In genomic region chr2:54471221-54471711, GRCh38 we compare ENCODE assay signal across 9 cellular contexts. TPM values are rescaled to one million over a fixed set of nuclear protein-coding genes. Genes with fewer than 3 reads are reported as not detected.
DNase-seq lines count a peak whose midpoint lies in the region; ATAC-seq and TF ChIP-seq lines count a peak whose summit lies in the region.
"Had no signal": no experiment of that assay in that cellular context is flagged by ENCODE, and none has a peak within 500 bp of the region (broad histone marks: within the 10 kb centered on the region; RNA-seq: fewer than 3 reads in every experiment).

No MANE protein-coding gene starts in this region.

- no peaks in the 10 kb centered on the region for H3K9me3 Mint-ChIP-seq in nephron

- ATAC-seq in GM19463 (IDR thresholded peaks at IDR 0.05; ENCODE audit: unreplicated experiment): peak; percentile 88
- ATAC-seq in body of pancreas: peak; percentile 27
- no peak for ATAC-seq in T-helper 17 cell

- CTCF ChIA-PET in AG04450 (lab: Charles Lee): interaction anchor here (0.5 to 1.0 kb wide), 3 partner anchors 15 to 295 kb away, joined by 3 to 8 read pairs (median 3); no protein-coding TSS in a partner anchor

- POLR2A ChIA-PET in AG04450 (lab: Yijun Ruan, JAX): interaction anchor here (1.6 kb wide), 1 partner anchor 135 kb away, joined by 4 read pairs; no protein-coding TSS in a partner anchor

- intact Hi-C loops in body of pancreas (cut with DNase I): no loop called here

- H3K4me3 ChIP-seq in AG04450 (ENCODE audit: low read depth, low read length) (no peak overlapping the region), body of pancreas (no peak overlapping the region)

- H3K27me3 Mint-ChIP-seq in nephron (ENCODE audit: low read depth) (no peaks in the 10 kb centered on the region), T-helper 17 cell (peaks cover 7% of the 10 kb centered on the region)

- TF ChIP-seq CTCF in AG04450 (IDR thresholded peaks at IDR 0.05; ENCODE audit: low read depth, low read length): no peak
- no peak for TF ChIP-seq CTCF in body of pancreas (IDR thresholded peaks at IDR 0.05)
- no peak for TF ChIP-seq CTCF in nephron (IDR thresholded peaks at IDR 0.05; ENCODE audit: unreplicated experiment in 3 of 3)

- no peaks in the 10 kb centered on the region for H3K9me3 ChIP-seq in AG04450 (ENCODE audit: control insufficient read depth, insufficient read depth, low read length)
- no peaks in the 10 kb centered on the region for H3K9me3 ChIP-seq in body of pancreas
- no peaks in the 10 kb centered on the region for H3K9me3 ChIP-seq in T-helper 17 cell (ENCODE audit: control insufficient read depth, low read length, poor library complexity, severe bottlenecking)

- DNase-seq in AG04450 (ENCODE audit: low read depth, low spot score) (peak; percentile 23), HK-2 (ENCODE audit: unreplicated experiment) (peak; percentile 50), body of pancreas (peak in 3 of 4 donors; percentile 12 to 30 (median 21)), T-helper 17 cell (no peak), foreskin melanocyte (no peak)
- no peak for DNase-seq in activated CD4-positive, alpha-beta T cell treated with anti-CD3 and anti-CD28 coated beads for 4 hours

- H3K27ac ChIP-seq in AG04450 (ENCODE audit: low read depth, low read length): no peak overlapping the region
- peak overlapping the region in 2 of 4 donors; percentile 1 to 7 for H3K27ac ChIP-seq in body of pancreas

- peak overlapping the region; percentile 79 to 83 (median 81) for H3K27ac Mint-ChIP-seq in nephron
- H3K27ac Mint-ChIP-seq in T-helper 17 cell: no peak overlapping the region
- H3K27ac Mint-ChIP-seq: activated naive CD8-positive, alpha-beta T cell had no signal

- WGBS in body of pancreas, 2 donors: 8 to 12% methylated on average over 1 of the region's 1 CpG

- H3K36me3 Mint-ChIP-seq in nephron (ENCODE audit: low read depth) (no peaks in the 10 kb centered on the region), T-helper 17 cell (ENCODE audit: low read depth) (no peaks in the 10 kb centered on the region)

- peak overlapping the region in 2 of 3 experiments; percentile 72 to 81 for H3K4me3 Mint-ChIP-seq in nephron
- no peak overlapping the region for H3K4me3 Mint-ChIP-seq in T-helper 17 cell
- H3K4me3 Mint-ChIP-seq: activated naive CD8-positive, alpha-beta T cell had no signal

- TF ChIP-seq POLR2A in body of pancreas (IDR thresholded peaks at IDR 0.05): no peak

- H3K27me3 ChIP-seq in AG04450 (ENCODE audit: control insufficient read depth, insufficient read depth, low read length) (no peaks in the 10 kb centered on the region), body of pancreas (no peaks in the 10 kb centered on the region)

- H3K4me1 ChIP-seq in body of pancreas: peaks cover 7% of the 10 kb centered on the region

- H3K4me1 Mint-ChIP-seq in nephron (peaks cover 80% of the 10 kb centered on the region), T-helper 17 cell (no peaks in the 10 kb centered on the region)

- no peaks in the 10 kb centered on the region for H3K36me3 ChIP-seq in body of pancreas (replicated peaks in 1 of 2; ENCODE audit: insufficient read depth in 1 of 2, low read depth in 2 of 2)

RNA-seq across cellular contexts. Expression of gene SPTBN1, which starts 15.1 kb away (rescaled TPM):
- polyA plus RNA-seq in AG04450 (2011; rRNA removed): 56.6 and 72.1 TPM in 2 replicates
- 136 and 147 TPM in 2 replicates for polyA minus RNA-seq in AG04450 (2011; rRNA and poly(A)+ RNA removed)
- total RNA-seq in body of pancreas (100 to 1,000 TPM; 186 to 195 TPM), T-helper 17 cell (100 to 1,000 TPM; 187 to 195 TPM)

Comparison
In these comparisons a context has a peak if more than half of its experiments do, and no peak if none do; other contexts are left out.
1. DNase-seq: peak in AG04450 (single experiment), HK-2 (single experiment) and body of pancreas (3 of 4); none in activated CD4-positive, alpha-beta T cell treated with anti-CD3 and anti-CD28 coated beads for 4 hours (0 of 2), T-helper 17 cell (0 of 3) and foreskin melanocyte (single experiment).